In genomic region chr2:160109939-160110673, GRCh38 we compare ENCODE assay signal across 8 cellular contexts. TPM values are rescaled to one million over a fixed set of nuclear protein-coding genes. Genes with fewer than 3 reads are reported as not detected.
A peak's percentile ranks its signal among the peaks of the same experiment; 100 is the strongest.
DNase-seq lines count a peak whose midpoint lies in the region; ATAC-seq, FAIRE-seq and TF ChIP-seq lines count a peak whose summit lies in the region.

No MANE protein-coding gene starts in this region.

- H3K27ac ChIP-seq in breast epithelium, result peak overlapping the region in 1 of 2 donors; percentile 45

- H3K4me1 ChIP-seq in breast epithelium, result no peaks in the 10 kb centered on the region

- no peaks in the 10 kb centered on the region for H3K36me3 ChIP-seq in breast epithelium

- TF ChIP-seq POLR2A in GM12892 (IDR thresholded peaks at IDR 0.05; ENCODE audit: low read depth, low read length) (no peak), breast epithelium (IDR thresholded peaks at IDR 0.05) (no peak)

- H3K9me3 ChIP-seq in breast epithelium, result no peaks in the 10 kb centered on the region

- FAIRE-seq in A204.1 (lab: Jason Lieb, UNC) (peak; percentile 88), GM12892 (lab: Jason Lieb, UNC) (peak; percentile 63), islet of Langerhans (lab: Jason Lieb, UNC) (peak; percentile 17)

- peak; percentile 83 for ATAC-seq in HG02798 (IDR thresholded peaks at IDR 0.05; ENCODE audit: poor library complexity, unreplicated experiment)

- no peak overlapping the region for H3K4me3 ChIP-seq in breast epithelium

- peak; percentile 51 to 86 (median 76) for TF ChIP-seq CTCF in breast epithelium (IDR thresholded peaks at IDR 0.05)

- H3K27me3 ChIP-seq in breast epithelium, result no peaks in the 10 kb centered on the region

- intact Hi-C loops in breast epithelium (cut with DNase I; ENCODE audit: low total_unique reads), result loop anchor here (10.0 kb wide), 1 partner anchor 125 kb away; no protein-coding TSS in a partner anchor

- DNase-seq in GM12892 (ENCODE audit: insufficient read length), result no peak
- peak; percentile 6 for DNase-seq in NCI-H146 treated with DMSO at 0.1 percent for 48 hours (lab: John Stamatoyannopoulos, UW; ENCODE audit: unreplicated experiment)
- DNase-seq in T-helper 22 cell (ENCODE audit: low read depth), result peak; percentile 7
- peak; percentile 56 to 59 for DNase-seq in breast epithelium (ENCODE audit: low spot score in 2 of 2)
- peak; percentile 11 to 32 (median 16) for DNase-seq in stimulated activated CD4-positive, alpha-beta T cell treated with anti-CD3 and anti-CD28 coated beads, Interleukin-1b, Interleukin-23, amount 100 ng/mL, for 24 hours (ENCODE audit: low read depth in 4 of 4, low spot score in 1 of 4)

RNA-seq across cellular contexts. Expression of gene PLA2R1, which starts 47.7 kb away (rescaled TPM):
- 0.02 TPM for polyA plus RNA-seq in GM12892 (2012; ENCODE audit: missing spikeins)
- total RNA-seq in breast epithelium, result 10 to 100 TPM; 12.5 to 49.9 (median 27.9) TPM
